Comparison of ENCODE assay signal across 8 cellular contexts in genomic region chr5:43601454-43602260, GRCh38. TPM values are rescaled to one million over a fixed set of nuclear protein-coding genes. Genes with fewer than 3 reads are reported as not detected.
DNase-seq lines count a peak whose midpoint lies in the region; ATAC-seq, FAIRE-seq and TF ChIP-seq lines count a peak whose summit lies in the region.

No MANE protein-coding gene starts in this region.

- peak overlapping the region; percentile 99 for H2AFZ ChIP-seq in ACC112 (ENCODE audit: low read length, unreplicated experiment)
- H2AFZ ChIP-seq in neuronal stem cell (ENCODE audit: low read length): peak overlapping the region; percentile 97

- H2BK15ac ChIP-seq in neuronal stem cell (ENCODE audit: low read length): no peak overlapping the region

- H3K4ac ChIP-seq in neuronal stem cell (ENCODE audit: low read length): no peak overlapping the region

- H3K18ac ChIP-seq in neuronal stem cell (ENCODE audit: low read length): no peak overlapping the region

- H3K23ac ChIP-seq in neuronal stem cell (ENCODE audit: low read depth, low read length, poor library complexity): no peak overlapping the region

- H3K4me3 ChIP-seq in ACC112 (ENCODE audit: low read depth, low read length) (peak overlapping the region; percentile 97), endodermal cell (ENCODE audit: low read length) (peak overlapping the region; percentile 87), neuronal stem cell (ENCODE audit: low read length in 2 of 2) (peak overlapping the region in 1 of 2 donors; percentile 79)

- H3K79me2 ChIP-seq in ACC112 (ENCODE audit: control insufficient read depth, insufficient read depth, low read length, unreplicated experiment): peaks cover 47% of the 10 kb centered on the region

- no peak overlapping the region for H2BK5ac ChIP-seq in neuronal stem cell (ENCODE audit: low read length)

- no peak overlapping the region for H2AK5ac ChIP-seq in neuronal stem cell (ENCODE audit: low read depth, low read length)

- H3K9ac ChIP-seq in endodermal cell (ENCODE audit: extremely low read depth, low read length, poor library complexity, severe bottlenecking) (no peak overlapping the region), neuronal stem cell (ENCODE audit: low read depth, low read length, poor library complexity) (no peak overlapping the region)

- no peak overlapping the region for H4K8ac ChIP-seq in neuronal stem cell (ENCODE audit: low read depth, low read length)

- ATAC-seq in HG03354 (IDR thresholded peaks at IDR 0.05; ENCODE audit: poor library complexity, severe bottlenecking, unreplicated experiment): peak; percentile 34

- 65 to 83% methylated on average over 2 to 7 of the region's 8 CpGs for WGBS in endodermal cell (ENCODE audit: insufficient coverage in 1 of 2, insufficient read length in 1 of 2), 2 experiments
- WGBS in neuronal stem cell (ENCODE audit: extremely low coverage in 2 of 2, insufficient read length in 2 of 2, insufficient replicate concordance in 1 of 2), 2 donors: no CpG with 5 or more reads among the region's 8 CpGs

- no peak overlapping the region for H3K27ac Mint-ChIP-seq in endodermal cell

- peak; percentile 27; the same call in 1 of the 2 replicates for TF ChIP-seq POLR2A in GM12892 (IDR thresholded peaks at IDR 0.05; ENCODE audit: low read depth, low read length)

- H2BK12ac ChIP-seq in neuronal stem cell (ENCODE audit: low read length): no peak overlapping the region

- H4K91ac ChIP-seq in neuronal stem cell (ENCODE audit: low read depth, low read length, poor library complexity): no peak overlapping the region

- H3K9me3 Mint-ChIP-seq in endodermal cell: peaks cover 9% of the 10 kb centered on the region

- H3K36me3 Mint-ChIP-seq in endodermal cell (ENCODE audit: low read depth): peaks cover 11% of the 10 kb centered on the region

- no peak overlapping the region for H3K4me2 ChIP-seq in neuronal stem cell (ENCODE audit: insufficient read depth, low read length, poor library complexity, severe bottlenecking)

- H2BK120ac ChIP-seq in neuronal stem cell (ENCODE audit: low read depth, low read length): no peak overlapping the region

- H3K27ac ChIP-seq in ACC112 (ENCODE audit: low read depth, low read length) (peak overlapping the region; percentile 30), endodermal cell (ENCODE audit: low read depth, low read length) (no peak overlapping the region), neuronal stem cell (replicated peaks; ENCODE audit: low read length) (no peak overlapping the region)

- no peaks in the 10 kb centered on the region for H3K27me3 Mint-ChIP-seq in endodermal cell (ENCODE audit: insufficient read depth)

- no peak for TF ChIP-seq CTCF in endodermal cell (conservative IDR thresholded peaks at IDR 0.05)

- H3K36me3 ChIP-seq in ACC112 (ENCODE audit: insufficient read depth, low read length) (0 out of 2 replicates have a peak, but pooled peaks cover 3% of the 10 kb centered on the region), endodermal cell (ENCODE audit: control insufficient read depth, insufficient read depth, low read length) (peaks cover 8% of the 10 kb centered on the region), neuronal stem cell (replicated peaks in 1 of 2; ENCODE audit: control insufficient read depth in 2 of 2, insufficient read depth in 2 of 2, low read length in 2 of 2) (peaks cover 0 to 17% of the 10 kb centered on the region in 2 donors)

- peak; percentile 44 for FAIRE-seq in GM12892 (lab: Jason Lieb, UNC)
- peak; percentile 77 for FAIRE-seq in RCC 7860 (lab: Jason Lieb, UNC)

- H3K27me3 ChIP-seq in ACC112 (ENCODE audit: insufficient read depth, low read length): no peaks in the 10 kb centered on the region
- H3K27me3 ChIP-seq in endodermal cell (ENCODE audit: control insufficient read depth, insufficient read depth, low read length, poor library complexity, severe bottlenecking): no peaks in the 10 kb centered on the region
- H3K27me3 ChIP-seq in neuronal stem cell (ENCODE audit: control insufficient read depth in 3 of 3, insufficient read depth in 3 of 3, low read depth in 1 of 3, low read length in 3 of 3): peaks cover 0 to 4% (median 0%) of the 10 kb centered on the region in 3 experiments

- no peak overlapping the region for H3K14ac ChIP-seq in neuronal stem cell (ENCODE audit: low read length)

- H3K9me3 ChIP-seq in endodermal cell (ENCODE audit: control insufficient read depth, low read length) (peaks cover 12% of the 10 kb centered on the region), neuronal stem cell (replicated peaks in 1 of 2; ENCODE audit: control insufficient read depth in 2 of 2, insufficient read depth in 1 of 2, low read depth in 1 of 2, low read length in 2 of 2) (peaks cover 0 to 15% of the 10 kb centered on the region in 2 donors)

- DNase-seq in GM12892 (ENCODE audit: insufficient read length) (peak; percentile 8), RCC 7860 (ENCODE audit: low spot score) (peak; percentile 65), endodermal cell (no peak), neuronal stem cell (ENCODE audit: low spot score) (no peak), hippocampal formation (lab: John Stamatoyannopoulos, UW) (no peak)
- DNase-seq in stimulated activated CD4-positive, alpha-beta T cell treated with anti-CD3 and anti-CD28 coated beads, Interleukin-2, amount 100 ng/mL, for 24 hours: no peak

- peak overlapping the region; percentile 76 for H3K4me3 Mint-ChIP-seq in endodermal cell

- peaks cover 15% of the 10 kb centered on the region for H3K4me1 Mint-ChIP-seq in endodermal cell

- H3K79me1 ChIP-seq in neuronal stem cell (ENCODE audit: low read depth, low read length): no peaks in the 10 kb centered on the region

- H3K4me1 ChIP-seq in ACC112 (ENCODE audit: control insufficient read depth, insufficient read depth, low read length, unreplicated experiment) (peaks cover 13% of the 10 kb centered on the region), endodermal cell (ENCODE audit: control insufficient read depth, insufficient read depth, low read length) (no peaks in the 10 kb centered on the region), neuronal stem cell (ENCODE audit: control insufficient read depth in 2 of 2, insufficient read depth in 1 of 2, low read depth in 1 of 2, low read length in 2 of 2) (peaks cover 8 to 10% of the 10 kb centered on the region in 2 donors)

RNA-seq across cellular contexts. Expression of gene NNT, which starts 1.3 kb away (rescaled TPM):
- 36.0 TPM for polyA plus RNA-seq in GM12892 (2012; ENCODE audit: missing spikeins)
- total RNA-seq in endodermal cell: 10 to 100 TPM; 27.5 to 27.9 TPM
- 26.1 TPM for polyA plus RNA-seq in endodermal cell (2013, experiment 1 of 2)
- polyA plus RNA-seq in endodermal cell (2013, experiment 2 of 2): 26.3 TPM
- polyA plus RNA-seq in neuronal stem cell (2013, experiment 1 of 2): 18.4 TPM
- polyA plus RNA-seq in neuronal stem cell (2013, experiment 2 of 2): 18.8 TPM

RNA-seq across cellular contexts. Expression of gene PAIP1, which starts 44.8 kb away (rescaled TPM):
- polyA plus RNA-seq in GM12892 (2012; ENCODE audit: missing spikeins): 60.5 TPM
- total RNA-seq in endodermal cell: 100 to 1,000 TPM; 115 to 118 TPM
- polyA plus RNA-seq in endodermal cell (2013, experiment 1 of 2): 137 TPM
- polyA plus RNA-seq in endodermal cell (2013, experiment 2 of 2): 134 TPM
- 120 TPM for polyA plus RNA-seq in neuronal stem cell (2013, experiment 1 of 2)
- 120 TPM for polyA plus RNA-seq in neuronal stem cell (2013, experiment 2 of 2)

Comparison
In these comparisons a context has a peak if more than half of its experiments do, and no peak if none do; other contexts are left out.
1. DNase-seq: peak in GM12892 (single experiment) and RCC 7860 (single experiment); none in endodermal cell (single experiment), neuronal stem cell (single experiment), stimulated activated CD4-positive, alpha-beta T cell treated with anti-CD3 and anti-CD28 coated beads, Interleukin-2, amount 100 ng/mL, for 24 hours (0 of 2) and hippocampal formation (0 of 2).